1 cellular context compared by ENCODE assay signal in the genomic region with DNA sequence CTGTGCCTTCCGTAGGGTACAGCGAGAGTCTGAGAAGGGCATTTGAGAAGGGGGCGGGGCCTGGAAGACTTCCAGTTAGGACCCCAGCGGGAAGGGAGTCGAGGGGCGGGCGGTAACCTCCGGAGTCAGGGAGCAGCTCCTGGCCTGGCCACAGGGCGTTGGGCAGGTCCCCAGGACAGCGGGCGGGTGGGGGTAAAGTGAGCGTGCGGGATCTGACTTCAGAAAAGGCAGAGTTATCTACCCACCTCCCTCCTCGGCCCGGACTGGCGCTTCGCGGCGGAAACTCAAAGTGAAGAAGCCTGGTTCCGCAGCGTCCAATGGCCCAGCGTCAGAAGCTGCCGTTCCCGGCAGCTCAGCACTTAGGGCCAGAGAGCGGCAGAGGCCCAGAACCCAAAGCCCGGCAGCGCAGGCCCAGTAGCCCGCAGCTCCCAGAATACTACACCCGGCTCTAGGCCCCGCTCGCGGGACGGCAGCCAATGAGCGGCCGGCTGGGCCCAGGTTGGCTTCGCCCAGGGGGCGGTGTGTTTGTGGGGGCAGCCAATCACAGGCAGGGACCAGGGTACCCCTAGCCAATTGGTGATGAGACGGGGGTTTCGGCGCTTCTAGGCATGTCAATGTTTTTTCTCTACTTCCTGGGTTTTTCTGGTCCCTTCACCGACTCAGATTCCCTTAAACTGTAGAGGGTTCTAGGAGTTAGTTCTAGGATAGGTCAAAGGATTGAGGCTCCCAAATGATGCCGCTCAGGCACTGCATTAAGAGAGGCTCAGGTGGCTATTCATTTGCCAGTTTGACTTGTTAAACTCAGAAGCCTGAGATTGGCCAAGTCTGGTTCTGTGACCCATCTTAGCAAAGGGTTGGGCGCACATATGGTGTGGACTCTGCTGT.
A peak's percentile ranks its signal among the peaks of the same experiment; 100 is the strongest.
TF ChIP-seq lines count a peak whose summit lies in the region.

TRIM68 (minus strand) TSS at position 450 of the 885 bp plus-strand sequence. CDS start 2,727 bp downstream, outside the sequence.

TF ChIP-seq in HEK293, 187 proteins besides CTCF, POLR2A, EP300 and RAD21 (continued from another document and continues in another):
- TF ChIP-seq ZNF518A (tag by site-specific recombination; conservative IDR thresholded peaks at IDR 0.05; ENCODE audit: low read depth): peak; percentile 89
- TF ChIP-seq ZNF692 (tag by site-specific recombination; IDR thresholded peaks at IDR 0.05): no peak; the same call in 1 of the 2 replicates
- TF ChIP-seq ZFP69B (tag by site-specific recombination; IDR thresholded peaks at IDR 0.05): 0 out of 2 replicates have a peak, but pooled peaks have one; percentile 24
- TF ChIP-seq, protein P1, sequence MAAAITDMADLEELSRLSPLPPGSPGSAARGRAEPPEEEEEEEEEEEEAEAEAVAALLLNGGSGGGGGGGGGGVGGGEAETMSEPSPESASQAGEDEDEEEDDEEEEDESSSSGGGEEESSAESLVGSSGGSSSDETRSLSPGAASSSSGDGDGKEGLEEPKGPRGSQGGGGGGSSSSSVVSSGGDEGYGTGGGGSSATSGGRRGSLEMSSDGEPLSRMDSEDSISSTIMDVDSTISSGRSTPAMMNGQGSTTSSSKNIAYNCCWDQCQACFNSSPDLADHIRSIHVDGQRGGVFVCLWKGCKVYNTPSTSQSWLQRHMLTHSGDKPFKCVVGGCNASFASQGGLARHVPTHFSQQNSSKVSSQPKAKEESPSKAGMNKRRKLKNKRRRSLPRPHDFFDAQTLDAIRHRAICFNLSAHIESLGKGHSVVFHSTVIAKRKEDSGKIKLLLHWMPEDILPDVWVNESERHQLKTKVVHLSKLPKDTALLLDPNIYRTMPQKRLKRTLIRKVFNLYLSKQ (tag by site-specific recombination; IDR thresholded peaks at IDR 0.05; ENCODE audit: borderline replicate concordance): no peak
- no peak for TF ChIP-seq ZNF266 (tag by site-specific recombination; IDR thresholded peaks at IDR 0.05; ENCODE audit: low read depth)
- peak; percentile 34; the same call in 1 of the 2 replicates for TF ChIP-seq GLIS1 (tag by site-specific recombination; IDR thresholded peaks at IDR 0.05)
- TF ChIP-seq ZNF549 (tag by site-specific recombination; IDR thresholded peaks at IDR 0.05): no peak
- no peak for TF ChIP-seq ZNF311 (tag by site-specific recombination; IDR thresholded peaks at IDR 0.05; ENCODE audit: borderline replicate concordance)
- TF ChIP-seq IKZF3 (tag by site-specific recombination; IDR thresholded peaks at IDR 0.05): peak; percentile 77; the same call in 1 of the 2 replicates
- no peak for TF ChIP-seq BCL11B (tag by site-specific recombination; IDR thresholded peaks at IDR 0.05; ENCODE audit: low read depth)
- TF ChIP-seq, protein P2, sequence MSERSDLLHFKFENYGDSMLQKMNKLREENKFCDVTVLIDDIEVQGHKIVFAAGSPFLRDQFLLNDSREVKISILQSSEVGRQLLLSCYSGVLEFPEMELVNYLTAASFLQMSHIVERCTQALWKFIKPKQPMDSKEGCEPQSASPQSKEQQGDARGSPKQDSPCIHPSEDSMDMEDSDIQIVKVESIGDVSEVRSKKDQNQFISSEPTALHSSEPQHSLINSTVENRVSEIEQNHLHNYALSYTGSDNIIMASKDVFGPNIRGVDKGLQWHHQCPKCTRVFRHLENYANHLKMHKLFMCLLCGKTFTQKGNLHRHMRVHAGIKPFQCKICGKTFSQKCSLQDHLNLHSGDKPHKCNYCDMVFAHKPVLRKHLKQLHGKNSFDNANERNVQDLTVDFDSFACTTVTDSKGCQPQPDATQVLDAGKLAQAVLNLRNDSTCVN (tag by site-specific recombination; optimal IDR thresholded peaks at IDR 0.05): peak; percentile 20
- peak; percentile 73; the same call in 1 of the 2 replicates for TF ChIP-seq TRIM28 (IDR thresholded peaks at IDR 0.05; ENCODE audit: borderline replicate concordance, low read length)
- no peak for TF ChIP-seq ZNF37A (tag by site-specific recombination; IDR thresholded peaks at IDR 0.05)
- no peak for TF ChIP-seq ZNF16 (tag by site-specific recombination; IDR thresholded peaks at IDR 0.05; ENCODE audit: low read depth)
- peak; percentile 25 for TF ChIP-seq ZNF660 (tag by site-specific recombination; IDR thresholded peaks at IDR 0.05)
- no peak for TF ChIP-seq ZNF558 (tag by site-specific recombination; IDR thresholded peaks at IDR 0.05)
- TF ChIP-seq ZFP37 (tag by site-specific recombination; IDR thresholded peaks at IDR 0.05): peak; percentile 58; the same call in 1 of the 2 replicates
- TF ChIP-seq ZNF174 (tag by site-specific recombination; IDR thresholded peaks at IDR 0.05): no peak
- TF ChIP-seq YY1 (tag by site-specific recombination; IDR thresholded peaks at IDR 0.05): no peak
- TF ChIP-seq ZNF747 (tag by site-specific recombination; IDR thresholded peaks at IDR 0.05): no peak
- TF ChIP-seq ZNF530 (tag by site-specific recombination; IDR thresholded peaks at IDR 0.05; ENCODE audit: low read depth): no peak
- TF ChIP-seq ZNF600 (tag by site-specific recombination; IDR thresholded peaks at IDR 0.05): peak; percentile 56
- no peak for TF ChIP-seq ZNF423 (tag by site-specific recombination; IDR thresholded peaks at IDR 0.05)
- 0 out of 2 replicates have a peak, but pooled peaks have one; percentile 72 for TF ChIP-seq ZNF362 (tag by site-specific recombination; IDR thresholded peaks at IDR 0.05)
- TF ChIP-seq ZNF48 (tag by site-specific recombination; IDR thresholded peaks at IDR 0.05): no peak
- no peak for TF ChIP-seq ZNF785 (tag by site-specific recombination; IDR thresholded peaks at IDR 0.05)
- TF ChIP-seq ZNF610 (tag by site-specific recombination; IDR thresholded peaks at IDR 0.05; ENCODE audit: borderline replicate concordance): peak; percentile 78; the same call in 1 of the 2 replicates
- peak; percentile 95 for TF ChIP-seq ZNF335 (tag by site-specific recombination; conservative IDR thresholded peaks at IDR 0.05)
- peak; percentile 24; the same call in 1 of the 2 replicates for TF ChIP-seq ZIC2 (tag by site-specific recombination; IDR thresholded peaks at IDR 0.05)
- TF ChIP-seq ZNF626 (tag by site-specific recombination; IDR thresholded peaks at IDR 0.05): no peak
- no peak for TF ChIP-seq ZNF704 (tag by site-specific recombination; IDR thresholded peaks at IDR 0.05)
- TF ChIP-seq ZNF677 (tag by site-specific recombination; IDR thresholded peaks at IDR 0.05): no peak
- TF ChIP-seq PBX3 (CRISPR knock-in tag; IDR thresholded peaks at IDR 0.05): no peak
- 0 out of 2 replicates have a peak, but pooled peaks have one; percentile 48 for TF ChIP-seq ZSCAN30 (tag by site-specific recombination; IDR thresholded peaks at IDR 0.05)
- peak; percentile 91 for TF ChIP-seq SP2 (tag by site-specific recombination; IDR thresholded peaks at IDR 0.05)
- TF ChIP-seq PATZ1 (tag by site-specific recombination; IDR thresholded peaks at IDR 0.05): peak; percentile 54
- TF ChIP-seq REPIN1 (tag by site-specific recombination; IDR thresholded peaks at IDR 0.05; ENCODE audit: low read depth): no peak
- TF ChIP-seq ZBTB17 (tag by site-specific recombination; IDR thresholded peaks at IDR 0.05): peak; percentile 40; the same call in 1 of the 2 replicates
- TF ChIP-seq KLF8 (tag by site-specific recombination; IDR thresholded peaks at IDR 0.05): peak; percentile 62
- TF ChIP-seq GLI4 (tag by site-specific recombination; IDR thresholded peaks at IDR 0.05): no peak
- no peak for TF ChIP-seq ZNF214 (tag by site-specific recombination; IDR thresholded peaks at IDR 0.05; ENCODE audit: borderline replicate concordance)
- peak; percentile 48 for TF ChIP-seq KLF1 (tag by site-specific recombination; IDR thresholded peaks at IDR 0.05)
- no peak for TF ChIP-seq ZNF211 (tag by site-specific recombination; IDR thresholded peaks at IDR 0.05; ENCODE audit: low read depth)
- TF ChIP-seq, protein P3, sequence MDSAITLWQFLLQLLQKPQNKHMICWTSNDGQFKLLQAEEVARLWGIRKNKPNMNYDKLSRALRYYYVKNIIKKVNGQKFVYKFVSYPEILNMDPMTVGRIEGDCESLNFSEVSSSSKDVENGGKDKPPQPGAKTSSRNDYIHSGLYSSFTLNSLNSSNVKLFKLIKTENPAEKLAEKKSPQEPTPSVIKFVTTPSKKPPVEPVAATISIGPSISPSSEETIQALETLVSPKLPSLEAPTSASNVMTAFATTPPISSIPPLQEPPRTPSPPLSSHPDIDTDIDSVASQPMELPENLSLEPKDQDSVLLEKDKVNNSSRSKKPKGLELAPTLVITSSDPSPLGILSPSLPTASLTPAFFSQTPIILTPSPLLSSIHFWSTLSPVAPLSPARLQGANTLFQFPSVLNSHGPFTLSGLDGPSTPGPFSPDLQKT (IDR thresholded peaks at IDR 0.05; ENCODE audit: borderline replicate concordance, low read depth, low read length): no peak
- 0 out of 2 replicates have a peak, but pooled peaks have one; percentile 11 for TF ChIP-seq ZNF768 (tag by site-specific recombination; IDR thresholded peaks at IDR 0.05)
